ENCODE assay signal across 10 cellular contexts in genomic region chr7:116230191-116231005, GRCh38. TPM values are rescaled to one million over a fixed set of nuclear protein-coding genes. Genes with fewer than 3 reads are reported as not detected.
A peak's percentile ranks its signal among the peaks of the same experiment; 100 is the strongest.
DNase-seq lines count a peak whose midpoint lies in the region; ATAC-seq, FAIRE-seq and TF ChIP-seq lines count a peak whose summit lies in the region.
"Had no signal": no experiment of that assay in that cellular context is flagged by ENCODE, and none has a peak within 500 bp of the region (broad histone marks: within the 10 kb centered on the region; RNA-seq: fewer than 3 reads in every experiment).

No MANE protein-coding gene starts in this region.

- peak in 1 of 3 donors; percentile 14 for DNase-seq in CD4-positive, CD25-positive, alpha-beta regulatory T cell
- peak; percentile 30 for DNase-seq in dermis blood vessel endothelial cell
- DNase-seq in osteocyte (ENCODE audit: extremely low spot score, unreplicated experiment): no peak
- DNase-seq in small intestine: no peak
- DNase-seq: occipital lobe had no signal

- 54 to 66% (median 58%) methylated on average over 4 of the region's 4 CpGs for WGBS in small intestine, 3 donors

- H3K27ac Mint-ChIP-seq in CD4-positive, CD25-positive, alpha-beta regulatory T cell: peak overlapping the region; percentile 67 to 86 (median 76)
- H3K27ac Mint-ChIP-seq in osteocyte (ENCODE audit: unreplicated experiment): peak overlapping the region; percentile 94

- H3K4me3 ChIP-seq in CD4-positive, CD25-positive, alpha-beta regulatory T cell (ENCODE audit: low read depth, low read length): peak overlapping the region; percentile 28
- H3K4me3 ChIP-seq in small intestine (ENCODE audit: low read depth in 1 of 2, low read length in 2 of 2): no peak overlapping the region

- peak in 1 of 2 donors; percentile 51 for ATAC-seq in CD4-positive, CD25-positive, alpha-beta regulatory T cell (ENCODE audit: low read depth in 2 of 2)
- peak; percentile 39 for ATAC-seq in HG03432 (IDR thresholded peaks at IDR 0.05; ENCODE audit: unreplicated experiment)
- no peak for ATAC-seq in HG03025 (IDR thresholded peaks at IDR 0.05; ENCODE audit: low FRiP score, unreplicated experiment)
- ATAC-seq in HG03469 (IDR thresholded peaks at IDR 0.05; ENCODE audit: unreplicated experiment): no peak
- ATAC-seq in HG03139 (IDR thresholded peaks at IDR 0.05; ENCODE audit: unreplicated experiment): no peak

- no peak for FAIRE-seq in small intestine (lab: Jason Lieb, UNC)
- FAIRE-seq: G401.6 had no signal

- H3K36me3 ChIP-seq in CD4-positive, CD25-positive, alpha-beta regulatory T cell (ENCODE audit: control insufficient read depth, insufficient read depth, low read length): no peaks in the 10 kb centered on the region
- no peaks in the 10 kb centered on the region for H3K36me3 ChIP-seq in small intestine (ENCODE audit: control insufficient read depth in 2 of 2, insufficient read depth in 2 of 2, low read length in 2 of 2)

- peak overlapping the region; percentile 51 for H3K27ac ChIP-seq in CD4-positive, CD25-positive, alpha-beta regulatory T cell (ENCODE audit: insufficient read depth, low read length, poor library complexity, severe bottlenecking)
- peak overlapping the region in 1 of 2 donors; percentile 80 for H3K27ac ChIP-seq in small intestine (ENCODE audit: low read depth in 1 of 2, low read length in 1 of 2)

- H3K4me3 Mint-ChIP-seq in CD4-positive, CD25-positive, alpha-beta regulatory T cell: peak overlapping the region in 3 of 4 donors; percentile 3 to 73 (median 6)
- peak overlapping the region; percentile 16 for H3K4me3 Mint-ChIP-seq in osteocyte (ENCODE audit: unreplicated experiment)

- no peaks in the 10 kb centered on the region for H3K27me3 ChIP-seq in CD4-positive, CD25-positive, alpha-beta regulatory T cell (ENCODE audit: control insufficient read depth, insufficient read depth, low read length)
- H3K27me3 ChIP-seq in small intestine (ENCODE audit: control insufficient read depth in 2 of 2, insufficient read depth in 2 of 2, low read length in 2 of 2): no peaks in the 10 kb centered on the region

- H3K9me3 Mint-ChIP-seq in CD4-positive, CD25-positive, alpha-beta regulatory T cell: no peaks in the 10 kb centered on the region
- no peaks in the 10 kb centered on the region for H3K9me3 Mint-ChIP-seq in osteocyte (ENCODE audit: unreplicated experiment)

- peaks cover 77% of the 10 kb centered on the region for H3K4me1 ChIP-seq in CD4-positive, CD25-positive, alpha-beta regulatory T cell (ENCODE audit: control insufficient read depth, insufficient read depth, low read length, poor library complexity, severe bottlenecking)
- peaks cover 7 to 26% of the 10 kb centered on the region in 2 donors for H3K4me1 ChIP-seq in small intestine (ENCODE audit: control insufficient read depth in 2 of 2, insufficient read depth in 1 of 2, low read depth in 1 of 2, low read length in 1 of 2)

- peaks cover 51 to 93% (median 74%) of the 10 kb centered on the region in 4 donors for H3K4me1 Mint-ChIP-seq in CD4-positive, CD25-positive, alpha-beta regulatory T cell
- peaks cover 94% of the 10 kb centered on the region for H3K4me1 Mint-ChIP-seq in osteocyte (ENCODE audit: unreplicated experiment)

- H3K27me3 Mint-ChIP-seq in CD4-positive, CD25-positive, alpha-beta regulatory T cell: no peaks in the 10 kb centered on the region
- no peaks in the 10 kb centered on the region for H3K27me3 Mint-ChIP-seq in osteocyte (ENCODE audit: unreplicated experiment)

- no peaks in the 10 kb centered on the region for H3K9me3 ChIP-seq in CD4-positive, CD25-positive, alpha-beta regulatory T cell (ENCODE audit: control insufficient read depth in 2 of 2, low read length in 2 of 2)
- no peaks in the 10 kb centered on the region for H3K9me3 ChIP-seq in small intestine (ENCODE audit: control insufficient read depth, low read depth)

- H3K36me3 Mint-ChIP-seq in CD4-positive, CD25-positive, alpha-beta regulatory T cell: no peaks in the 10 kb centered on the region
- H3K36me3 Mint-ChIP-seq in osteocyte (ENCODE audit: unreplicated experiment): no peaks in the 10 kb centered on the region

- no peak for TF ChIP-seq CTCF in osteocyte (IDR thresholded peaks at IDR 0.05)

RNA-seq across cellular contexts. Expression of gene TES, which starts 20.1 kb away (rescaled TPM):
- total RNA-seq in CD4-positive, CD25-positive, alpha-beta regulatory T cell: 91.6 TPM
- polyA plus RNA-seq in CD4-positive, CD25-positive, alpha-beta regulatory T cell: 100 to 1,000 TPM; 144 to 198 (median 191) TPM
- 106 and 116 TPM in 2 replicates for total RNA-seq in dermis blood vessel endothelial cell
- 228 and 232 TPM in 2 replicates for total RNA-seq in osteocyte
- 10 to 100 TPM; 43.2 to 69.7 (median 60.8) TPM for polyA plus RNA-seq in small intestine
